ENCODE assay signal across 19 cellular contexts in genomic region chrX:74510401-74510800, GRCh38.
A peak's percentile ranks its signal among the peaks of the same experiment; 100 is the strongest.
DNase-seq lines count a peak whose midpoint lies in the region; ATAC-seq lines count a peak whose summit lies in the region.
"Had no signal": no experiment of that assay in that cellular context is flagged by ENCODE, and none has a peak within 500 bp of the region (broad histone marks: within the 10 kb centered on the region; RNA-seq: fewer than 3 reads in every experiment).

No MANE protein-coding gene starts in this region.

- ATAC-seq in GM18499 (IDR thresholded peaks at IDR 0.05; ENCODE audit: insufficient read depth, unreplicated experiment) (peak; percentile 41), GM19467 (IDR thresholded peaks at IDR 0.05; ENCODE audit: unreplicated experiment) (peak; percentile 36), HG02759 (IDR thresholded peaks at IDR 0.05; ENCODE audit: unreplicated experiment) (peak; percentile 56), HG03432 (IDR thresholded peaks at IDR 0.05; ENCODE audit: unreplicated experiment) (peak; percentile 49)
- ATAC-seq: left ventricle myocardium superior had no signal

- no peak for DNase-seq in activated naive CD4-positive, alpha-beta T cell treated with Interleukin-2 at 50 U/mL for 16 hours
- DNase-seq in activated T-cell treated with anti-CD3 and anti-CD28 coated beads for 4 hours = no peak
- no peak for DNase-seq in central memory CD4-positive, alpha-beta T cell
- no peak for DNase-seq in GDM1 (lab: John Stamatoyannopoulos, UW)
- DNase-seq: activated CD8-positive, alpha-beta memory T cell treated with anti-CD3 and anti-CD28 coated beads, Interleukin-2, amount 50 U/mL, for 4 hours; activated naive CD8-positive, alpha-beta T cell treated with anti-CD3 and anti-CD28 coated beads, Interleukin-2, amount 10 ng/mL, durations not matched to agents 7 days and 5 days; foreskin fibroblast; H9; Karpas-422; left ventricle myocardium superior; naive B cell; NCI-H1417 treated with DMSO at 0.1 percent for 48 hours; Peyer's patch; stimulated activated CD4-positive, alpha-beta T cell treated with anti-CD3 and anti-CD28 coated beads, Interleukin-15, amount 100 ng/mL, for 24 hours; WERI-Rb-1 had no signal
